In genomic region chr13:45542391-45542790, GRCh38 we compare ENCODE assay signal across 18 cellular contexts.
"Had no signal": no experiment of that assay in that cellular context is flagged by ENCODE, and none has a peak within 500 bp of the region (broad histone marks: within the 10 kb centered on the region; RNA-seq: fewer than 3 reads in every experiment).

No MANE protein-coding gene starts in this region.

- H3K9me3 ChIP-seq: SK-N-SH had no signal

- H3K4me1 Mint-ChIP-seq: T-cell had no signal

- ATAC-seq: HepG2, T-cell had no signal

- H3K36me3 Mint-ChIP-seq: T-cell had no signal

- H3K9me3 Mint-ChIP-seq: T-cell had no signal

- H3K9ac ChIP-seq: SK-N-SH had no signal

- H3K27ac Mint-ChIP-seq: T-cell had no signal

- H3K4me2 ChIP-seq: SK-N-SH had no signal

- H3K4me3 Mint-ChIP-seq: T-cell had no signal

- DNase-seq: IMR-90, Karpas-422, KG1, MM.1S, NCI-H1092 treated with DMSO at 0.1 percent for 48 hours, NCI-H1436, NCI-H187, NCI-H2029, NCI-H2227 treated with DMSO at 0.1 percent for 48 hours, NCI-H526 treated with DMSO at 0.1 percent for 48 hours, NCI-H774, Right ventricle myocardium superior, RPMI8226, SIG-M5, SK-N-SH, SW 1271, T-cell had no signal
